In genomic region chr19:38634757-38635482, GRCh38 we compare ENCODE assay signal across 8 cellular contexts. TPM values are rescaled to one million over a fixed set of nuclear protein-coding genes. Genes with fewer than 3 reads are reported as not detected.
DNase-seq lines count a peak whose midpoint lies in the region; TF ChIP-seq lines count a peak whose summit lies in the region.

No MANE protein-coding gene starts in this region.

- TF ChIP-seq CTCF in GM12873 (IDR thresholded peaks at IDR 0.05; ENCODE audit: insufficient read depth, low read depth, low read length, missing control alignments), result peak; percentile 96
- TF ChIP-seq CTCF in endothelial cell (IDR thresholded peaks at IDR 0.05; ENCODE audit: unreplicated experiment), result peak; percentile 92

- H3K4me1 Mint-ChIP-seq in endothelial cell (ENCODE audit: unreplicated experiment), result peaks cover 13% of the 10 kb centered on the region

- H3K27me3 Mint-ChIP-seq in endothelial cell (ENCODE audit: unreplicated experiment), result peaks cover 2% of the 10 kb centered on the region

- H3K4me3 Mint-ChIP-seq in endothelial cell (ENCODE audit: unreplicated experiment), result peak overlapping the region; percentile 74

- no peaks in the 10 kb centered on the region for H3K9me3 Mint-ChIP-seq in endothelial cell (ENCODE audit: unreplicated experiment)

- H3K27ac Mint-ChIP-seq in endothelial cell (ENCODE audit: unreplicated experiment), result peak overlapping the region; percentile 77

- peaks cover 17% of the 10 kb centered on the region for H3K36me3 Mint-ChIP-seq in endothelial cell (ENCODE audit: low read depth, unreplicated experiment)

- peak; percentile 78 for DNase-seq in 8988T
- peak; percentile 82 for DNase-seq in NCI-H82 (lab: John Stamatoyannopoulos, UW)
- peak; percentile 73 for DNase-seq in activated CD8-positive, alpha-beta memory T cell treated with anti-CD3 and anti-CD28 coated beads, Interleukin-2, amount 50 U/mL, for 4 hours
- DNase-seq in endothelial cell (ENCODE audit: low spot score), result peak; percentile 86
- DNase-seq in myocyte (ENCODE audit: low read depth), result peak; percentile 84
- peak; percentile 21 to 78 (median 58) for DNase-seq in stimulated activated naive CD4-positive, alpha-beta T cell (lab: John Stamatoyannopoulos, UW)
- no peak for DNase-seq in DMS153 treated with DMSO at 0.1 percent for 48 hours (lab: John Stamatoyannopoulos, UW; ENCODE audit: unreplicated experiment)

RNA-seq across cellular contexts. Expression of gene ACTN4, which starts 12.5 kb away (rescaled TPM):
- total RNA-seq in endothelial cell (ENCODE audit: unreplicated experiment), result 744 TPM
- 350 and 441 TPM in 2 replicates for total RNA-seq in myocyte
- polyA plus RNA-seq in myocyte (2012), result 758 TPM

RNA-seq across cellular contexts. Expression of gene EIF3K, which starts 15.9 kb away (rescaled TPM):
- total RNA-seq in endothelial cell (ENCODE audit: unreplicated experiment) (469 TPM), myocyte (228 and 269 TPM in 2 replicates)
- polyA plus RNA-seq in myocyte (2012), result 276 TPM

RNA-seq across cellular contexts. Expression of gene MAP4K1, which starts 17.2 kb away (rescaled TPM):
- 7.5 TPM for total RNA-seq in endothelial cell (ENCODE audit: unreplicated experiment)
- 0.13 and 0.57 TPM in 2 replicates for total RNA-seq in myocyte
- 1.4 TPM for polyA plus RNA-seq in myocyte (2012)
